Comparison of ENCODE assay signal across 18 cellular contexts in genomic region chr12:41336041-41336552, GRCh38.
A peak's percentile ranks its signal among the peaks of the same experiment; 100 is the strongest.
DNase-seq lines count a peak whose midpoint lies in the region; ATAC-seq, FAIRE-seq and TF ChIP-seq lines count a peak whose summit lies in the region.
"Had no signal": no experiment of that assay in that cellular context is flagged by ENCODE, and none has a peak within 500 bp of the region (broad histone marks: within the 10 kb centered on the region; RNA-seq: fewer than 3 reads in every experiment).

No MANE protein-coding gene starts in this region.

- H3K27ac ChIP-seq in HepG2 (ENCODE audit: extremely low read length, insufficient read depth, low read length) (no peak overlapping the region), right lobe of liver (no peak overlapping the region), mesendoderm (ENCODE audit: low read depth, low read length) (no peak overlapping the region), osteoblast (ENCODE audit: low read depth, low read length) (no peak overlapping the region)
- H3K27ac ChIP-seq: GM23248 had no signal

- no peak overlapping the region for H2AK5ac ChIP-seq in mesendoderm (ENCODE audit: low read length)

- H3K79me2 ChIP-seq in HepG2 (ENCODE audit: insufficient read depth, low read length) (no peaks in the 10 kb centered on the region), mesendoderm (ENCODE audit: control insufficient read depth, insufficient read depth, low read length) (no peaks in the 10 kb centered on the region), osteoblast (ENCODE audit: insufficient read depth, low read length) (no peaks in the 10 kb centered on the region)

- TF ChIP-seq CTCF in HepG2 (CRISPR knock-in tag; IDR thresholded peaks at IDR 0.05) = no peak
- TF ChIP-seq CTCF in right lobe of liver (IDR thresholded peaks at IDR 0.05) = no peak
- no peak for TF ChIP-seq CTCF in osteoblast (IDR thresholded peaks at IDR 0.05; ENCODE audit: extremely low read depth, low read depth, low read length)

- TF ChIP-seq POLR2A in HepG2 (IDR thresholded peaks at IDR 0.05; ENCODE audit: insufficient read depth in 1 of 2, low read depth in 2 of 2, low read length in 2 of 2) (no peak), right lobe of liver (IDR thresholded peaks at IDR 0.05) (no peak)

- 15% methylated on average over 3 of the region's 3 CpGs for WGBS in HepG2 (ENCODE audit: low lambda C conversion rate)
- 26% methylated on average over 3 of the region's 3 CpGs for WGBS in right lobe of liver (ENCODE audit: insufficient coverage, low coverage, low lambda C conversion rate, missing lambda C conversion rate)
- 100% methylated on average over 1 of the region's 3 CpGs for WGBS in mesendoderm (ENCODE audit: extremely low coverage, insufficient coverage, low lambda C conversion rate)

- DNase-seq in HepG2 (ENCODE audit: low spot score) (no peak), right lobe of liver (no peak), astrocyte of the hippocampus (ENCODE audit: low read depth, low spot score) (peak; percentile 28), mesendoderm (peak; percentile 26), NCI-H446 (lab: John Stamatoyannopoulos, UW) (no peak), osteoblast (ENCODE audit: insufficient read length, low spot score, missing footprints) (no peak)
- no peak for DNase-seq in activated CD8-positive, alpha-beta memory T cell treated with anti-CD3 and anti-CD28 coated beads, Interleukin-2, amount 50 U/mL, for 48 hours
- DNase-seq: 8988T; ACHN; C1 segment of cervical spinal cord; CD4-positive, alpha-beta memory T cell; DMS79; GM23248; H9; KBM-7 had no signal

- TF ChIP-seq EP300 in HepG2 (IDR thresholded peaks at IDR 0.05; ENCODE audit: low read depth in 2 of 2, low read length in 2 of 2) (no peak), HepG2 (CRISPR knock-in tag; IDR thresholded peaks at IDR 0.05; ENCODE audit: borderline replicate concordance) (no peak)

- in situ Hi-C loops in HepG2 (cut with HindIII; ENCODE audit: extremely low pct_ligation_motif_present, low pct_unique_long_range_greater_than_20kb) = no loop called here

- H3K18ac ChIP-seq in mesendoderm (ENCODE audit: low read length) = no peak overlapping the region

- no peak overlapping the region for H3K4me2 ChIP-seq in HepG2 (ENCODE audit: low read depth, low read length)
- H3K4me2 ChIP-seq in mesendoderm (ENCODE audit: low read length) = no peak overlapping the region
- H3K4me2 ChIP-seq in osteoblast (ENCODE audit: insufficient read depth, low read length) = no peak overlapping the region

- H4K8ac ChIP-seq in mesendoderm (ENCODE audit: low read depth, low read length) = no peak overlapping the region

- H3K4me1 ChIP-seq in HepG2 (ENCODE audit: insufficient read depth, low read length) (no peaks in the 10 kb centered on the region), right lobe of liver (no peaks in the 10 kb centered on the region), mesendoderm (ENCODE audit: control insufficient read depth, low read depth, low read length) (peaks cover 4% of the 10 kb centered on the region), osteoblast (ENCODE audit: insufficient read depth, low read length) (no peaks in the 10 kb centered on the region)

- POLR2A ChIA-PET in HepG2 (lab: Yijun Ruan, JAX) = no interaction called here

- H3K79me1 ChIP-seq in mesendoderm (ENCODE audit: low read length) = no peaks in the 10 kb centered on the region

- H2BK5ac ChIP-seq in mesendoderm (ENCODE audit: low read length) = no peak overlapping the region

- H3K4me3 ChIP-seq in HepG2 (replicated peaks in 1 of 3; ENCODE audit: insufficient read depth in 1 of 3, low read depth in 2 of 3, low read length in 3 of 3) (no peak overlapping the region), right lobe of liver (no peak overlapping the region), mesendoderm (ENCODE audit: low read length) (no peak overlapping the region), osteoblast (ENCODE audit: insufficient read depth, low read length) (no peak overlapping the region)
- H3K4me3 ChIP-seq: GM23248 had no signal

- no peak overlapping the region for H3K56ac ChIP-seq in mesendoderm (ENCODE audit: low read length)

- no peak for TF ChIP-seq RAD21 in HepG2 (CRISPR knock-in tag; IDR thresholded peaks at IDR 0.05)

- H3K9ac ChIP-seq in HepG2 (ENCODE audit: insufficient read depth, low read depth, low read length) (no peak overlapping the region), mesendoderm (ENCODE audit: low read length) (no peak overlapping the region)
- H3K9ac ChIP-seq: GM23248 had no signal

- ATAC-seq in HepG2 (no peak), right lobe of liver (no peak)

- peaks cover 19% of the 10 kb centered on the region; the same call in 1 of the 2 replicates for H3K9me3 ChIP-seq in HepG2 (ENCODE audit: low read length)
- no peaks in the 10 kb centered on the region for H3K9me3 ChIP-seq in right lobe of liver
- H3K9me3 ChIP-seq in osteoblast (ENCODE audit: low read depth, low read length) = no peaks in the 10 kb centered on the region

- CTCF ChIA-PET in HepG2 (lab: Yijun Ruan, JAX; ENCODE audit: low intra/inter-chr PET ratio, low total read pairs) = no interaction called here

- FAIRE-seq in HepG2 (lab: Jason Lieb, UNC) = no peak
- FAIRE-seq: G401.6, GM12891, HTR-8/SVneo had no signal

- H4K20me1 ChIP-seq in HepG2 (ENCODE audit: insufficient read depth, low read length) (no peaks in the 10 kb centered on the region), osteoblast (ENCODE audit: insufficient read depth, low read length) (no peaks in the 10 kb centered on the region)

- H3K23ac ChIP-seq in mesendoderm (ENCODE audit: low read length) = no peak overlapping the region

- H3K36me3 ChIP-seq in HepG2 (replicated peaks in 1 of 2; ENCODE audit: control insufficient read depth in 1 of 2, insufficient read depth in 2 of 2, low read length in 2 of 2) (no peaks in the 10 kb centered on the region), right lobe of liver (no peaks in the 10 kb centered on the region), mesendoderm (ENCODE audit: control insufficient read depth, insufficient read depth, low read length) (no peaks in the 10 kb centered on the region), osteoblast (ENCODE audit: insufficient read depth, low read length) (no peaks in the 10 kb centered on the region)

- H3K27me3 ChIP-seq in HepG2 (ENCODE audit: control insufficient read depth in 1 of 2, insufficient read depth in 2 of 2, low read length in 2 of 2) (no peaks in the 10 kb centered on the region; a peak in 1 of 5 replicates), right lobe of liver (no peaks in the 10 kb centered on the region), mesendoderm (ENCODE audit: insufficient read depth, low read length, poor library complexity) (no peaks in the 10 kb centered on the region), osteoblast (ENCODE audit: insufficient read depth, low read length) (no peaks in the 10 kb centered on the region)

- no peak overlapping the region for H2BK120ac ChIP-seq in mesendoderm (ENCODE audit: low read depth, low read length)

- intact Hi-C loops in HepG2 (cut with micrococcal nuclease; ENCODE audit: unreplicated experiment) = no loop called here
- intact Hi-C loops in right lobe of liver (cut with DNase I) = no loop called here

- H2AFZ ChIP-seq in HepG2 (ENCODE audit: low read length) (no peak overlapping the region), osteoblast (ENCODE audit: low read length) (no peak overlapping the region)
- H2AFZ ChIP-seq: GM23248 had no signal

- H3K4ac ChIP-seq in mesendoderm (ENCODE audit: low read depth, low read length) = no peak overlapping the region

- no peak overlapping the region for H4K5ac ChIP-seq in mesendoderm (ENCODE audit: low read length)

- BruUV-seq in HepG2 (replicated peaks; lab: Mats Ljungman, UMichigan) = no TSS peak

- H2BK15ac ChIP-seq in mesendoderm (replicated peaks; ENCODE audit: low read depth) = no peak overlapping the region

TF ChIP-seq in HepG2, 621 proteins besides CTCF, POLR2A, EP300 and RAD21:
- TF ChIP-seq MAFF (IDR thresholded peaks at IDR 0.05; ENCODE audit: low read depth, low read length) (peak; percentile 46), ONECUT2 (CRISPR knock-in tag; IDR thresholded peaks at IDR 0.05) (no peak), ZNF503 (CRISPR knock-in tag; IDR thresholded peaks at IDR 0.05) (no peak), ZNF800 (CRISPR knock-in tag; IDR thresholded peaks at IDR 0.05) (no peak), MAFK (conservative IDR thresholded peaks at IDR 0.05 in 1 of 2, IDR thresholded peaks at IDR 0.05 in 1 of 2; ENCODE audit: low read length in 2 of 2) (peak; percentile 32 to 68; a peak in 3 of 4 replicates), PCBP1 (IDR thresholded peaks at IDR 0.05; ENCODE audit: borderline replicate concordance, low read depth, low read length) (no peak), TSC22D2 (CRISPR knock-in tag; IDR thresholded peaks at IDR 0.05; ENCODE audit: borderline replicate concordance) (no peak), ZNF619 (CRISPR knock-in tag; IDR thresholded peaks at IDR 0.05) (no peak)

Comparison
In these comparisons a context has a peak if more than half of its experiments do, and no peak if none do; other contexts are left out.
1. DNase-seq: peak in astrocyte of the hippocampus (single experiment) and mesendoderm (single experiment); none in HepG2 (single experiment), right lobe of liver (0 of 3), NCI-H446 (0 of 2), activated CD8-positive, alpha-beta memory T cell treated with anti-CD3 and anti-CD28 coated beads, Interleukin-2, amount 50 U/mL, for 48 hours (single experiment) and osteoblast (single experiment).